In the genomic region with DNA sequence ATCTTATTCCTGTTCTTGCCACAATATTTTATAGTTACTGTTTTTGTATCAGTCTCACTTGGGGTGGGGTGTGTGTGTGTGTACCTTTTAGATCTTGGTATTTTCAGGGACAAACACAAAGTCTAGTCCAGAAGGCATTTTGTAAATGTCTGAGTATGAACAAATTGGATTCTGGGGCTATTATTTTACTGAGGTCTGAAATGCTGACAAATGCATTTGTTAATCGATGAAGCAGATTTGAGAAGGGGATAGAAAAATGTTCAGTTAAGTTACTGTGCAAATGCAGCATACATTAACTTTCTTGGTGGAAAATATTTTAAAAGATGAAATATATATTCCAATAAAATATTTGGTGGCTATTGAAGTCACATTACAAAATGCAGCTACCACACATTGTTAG, we compare ENCODE assay signal across 8 cellular contexts.
"Had no signal": no experiment of that assay in that cellular context is flagged by ENCODE, and none has a peak within 500 bp of the region (broad histone marks: within the 10 kb centered on the region; RNA-seq: fewer than 3 reads in every experiment).

No MANE protein-coding gene starts in this region.

- H2AFZ ChIP-seq: GM23248 had no signal

- H3K4me3 ChIP-seq: GM23248, HAP-1 had no signal

- H3K27ac ChIP-seq: GM23248, HL-60 had no signal

- H3K36me3 ChIP-seq: HAP-1 had no signal

- H3K9ac ChIP-seq: GM23248 had no signal

- ATAC-seq: HCT116 had no signal

- DNase-seq: GM23248, GOT3, H7, HFFc6, KG1 had no signal

- H3K9me3 ChIP-seq: HAP-1 had no signal
